12 cellular contexts compared by ENCODE assay signal in genomic region chr2:134706587-134707329, GRCh38. TPM values are rescaled to one million over a fixed set of nuclear protein-coding genes. Genes with fewer than 3 reads are reported as not detected.
A peak's percentile ranks its signal among the peaks of the same experiment; 100 is the strongest.
DNase-seq lines count a peak whose midpoint lies in the region; ATAC-seq, FAIRE-seq and TF ChIP-seq lines count a peak whose summit lies in the region.
"Had no signal": no experiment of that assay in that cellular context is flagged by ENCODE, and none has a peak within 500 bp of the region (broad histone marks: within the 10 kb centered on the region; RNA-seq: fewer than 3 reads in every experiment).

No MANE protein-coding gene starts in this region.

- peak overlapping the region in 1 of 10 experiments; percentile 9; a peak in 1 of 20 replicates for H3K4me3 ChIP-seq in BLaER1 treated with 17β-estradiol and CSF1 and Interleukin-3, amounts not matched to agents 10 nM and 100 nM
- H3K4me3 ChIP-seq in astrocyte (ENCODE audit: insufficient read depth, low read depth, low read length), result no peak overlapping the region
- H3K4me3 ChIP-seq: sigmoid colon had no signal

- peak overlapping the region; percentile 56 to 86 (median 80) for H3K4me2 ChIP-seq in BLaER1 treated with 17β-estradiol and CSF1 and Interleukin-3, amounts not matched to agents 10 nM and 100 nM
- H3K4me2 ChIP-seq in astrocyte (ENCODE audit: low read length), result peak overlapping the region; percentile 67

- H2AFZ ChIP-seq in astrocyte (ENCODE audit: low read depth, low read length), result peak overlapping the region; percentile 72

- no peak for FAIRE-seq in astrocyte (lab: Jason Lieb, UNC)
- FAIRE-seq: TTC549 had no signal

- no peak for TF ChIP-seq CTCF in astrocyte (IDR thresholded peaks at IDR 0.05; ENCODE audit: insufficient read depth, low read depth, low read length)
- no peak for TF ChIP-seq CTCF in CD14-positive monocyte (IDR thresholded peaks at IDR 0.05)

- peak; percentile 32 for ATAC-seq in memory B cell (ENCODE audit: low read depth)
- ATAC-seq in HG03469 (IDR thresholded peaks at IDR 0.05; ENCODE audit: unreplicated experiment), result no peak
- ATAC-seq in HG02973 (IDR thresholded peaks at IDR 0.05; ENCODE audit: unreplicated experiment), result no peak

- no peaks in the 10 kb centered on the region for H3K36me3 ChIP-seq in BLaER1 treated with 17β-estradiol and CSF1 and Interleukin-3, amounts not matched to agents 10 nM and 100 nM
- H3K36me3 ChIP-seq in astrocyte (ENCODE audit: insufficient read depth, low read length), result no peaks in the 10 kb centered on the region
- H3K36me3 ChIP-seq: sigmoid colon had no signal

- H3K9ac ChIP-seq in BLaER1 treated with 17β-estradiol and CSF1 and Interleukin-3, amounts not matched to agents 10 nM and 100 nM, result no peak overlapping the region; a peak in 1 of 22 replicates
- no peak overlapping the region for H3K9ac ChIP-seq in astrocyte (ENCODE audit: low read length)

- H3K36me3 Mint-ChIP-seq in astrocyte (ENCODE audit: low read depth, unreplicated experiment) (no peaks in the 10 kb centered on the region), memory B cell (peaks cover 9% of the 10 kb centered on the region), CD14-positive monocyte (no peaks in the 10 kb centered on the region)

- H3K4me1 Mint-ChIP-seq in astrocyte (ENCODE audit: low read depth, unreplicated experiment), result peaks cover 13% of the 10 kb centered on the region
- peaks cover 41% of the 10 kb centered on the region for H3K4me1 Mint-ChIP-seq in memory B cell
- H3K4me1 Mint-ChIP-seq in CD14-positive monocyte, result peaks cover 12% of the 10 kb centered on the region

- peaks cover 15 to 44% (median 23%) of the 10 kb centered on the region in 10 experiments for H3K4me1 ChIP-seq in BLaER1 treated with 17β-estradiol and CSF1 and Interleukin-3, amounts not matched to agents 10 nM and 100 nM
- peaks cover 12% of the 10 kb centered on the region for H3K4me1 ChIP-seq in astrocyte (ENCODE audit: insufficient read depth, low read length)
- H3K4me1 ChIP-seq: sigmoid colon had no signal

- H3K79me2 ChIP-seq in astrocyte (ENCODE audit: insufficient read depth, low read length), result no peaks in the 10 kb centered on the region

- H3K27ac Mint-ChIP-seq in astrocyte (ENCODE audit: unreplicated experiment) (peak overlapping the region; percentile 3), memory B cell (peak overlapping the region; percentile 12), CD14-positive monocyte (peak overlapping the region in 1 of 7 donors; percentile 46)

- H3K27me3 ChIP-seq in BLaER1 treated with 17β-estradiol and CSF1 and Interleukin-3, amounts not matched to agents 10 nM and 100 nM, result peaks cover 0 to 18% (median 2%) of the 10 kb centered on the region in 11 experiments; a peak in 12 of 22 replicates
- no peaks in the 10 kb centered on the region for H3K27me3 ChIP-seq in astrocyte (ENCODE audit: insufficient read depth, low read length)

- H3K27me3 Mint-ChIP-seq in astrocyte (ENCODE audit: low read depth, unreplicated experiment), result peaks cover 13% of the 10 kb centered on the region
- peaks cover 4% of the 10 kb centered on the region for H3K27me3 Mint-ChIP-seq in memory B cell
- H3K27me3 Mint-ChIP-seq in CD14-positive monocyte (ENCODE audit: low read depth in 3 of 3), result peaks cover 28 to 50% (median 29%) of the 10 kb centered on the region in 3 donors

- no peak overlapping the region for H3K27ac ChIP-seq in BLaER1 treated with 17β-estradiol and CSF1 and Interleukin-3, amounts not matched to agents 10 nM and 100 nM
- H3K27ac ChIP-seq in astrocyte (ENCODE audit: low read depth, low read length), result no peak overlapping the region
- H3K27ac ChIP-seq: sigmoid colon had no signal

- H3K9me3 Mint-ChIP-seq in astrocyte (ENCODE audit: unreplicated experiment) (peaks cover 3% of the 10 kb centered on the region), memory B cell (no peaks in the 10 kb centered on the region), CD14-positive monocyte (peaks cover 0 to 8% (median 2%) of the 10 kb centered on the region in 7 donors)

- no peaks in the 10 kb centered on the region for H4K20me1 ChIP-seq in BLaER1 treated with 17β-estradiol and CSF1 and Interleukin-3, amounts not matched to agents 10 nM and 100 nM
- H4K20me1 ChIP-seq in astrocyte (ENCODE audit: insufficient read depth, low read length), result no peaks in the 10 kb centered on the region

- H3K9me3 ChIP-seq in BLaER1 treated with 17β-estradiol and CSF1 and Interleukin-3, amounts not matched to agents 10 nM and 100 nM (replicated peaks in 1 of 11), result no peaks in the 10 kb centered on the region
- H3K9me3 ChIP-seq in astrocyte (ENCODE audit: insufficient read depth, low read depth, low read length), result no peaks in the 10 kb centered on the region
- H3K9me3 ChIP-seq: sigmoid colon had no signal

- intact Hi-C loops in CD14-positive monocyte (cut with micrococcal nuclease), result no loop called here

- DNase-seq in HK-2 (ENCODE audit: unreplicated experiment), result peak; percentile 14
- peak; percentile 10 for DNase-seq in astrocyte (ENCODE audit: low read depth)
- no peak for DNase-seq in memory B cell (ENCODE audit: low spot score in 2 of 2)
- DNase-seq in central memory CD4-positive, alpha-beta T cell, result no peak
- DNase-seq in CD14-positive monocyte (ENCODE audit: low spot score), result no peak
- DNase-seq: NCI-H226; sigmoid colon; stimulated activated naive CD4-positive, alpha-beta T cell treated with Interleukin-2 at 50 U/mL for 16 hours had no signal

- H3K4me3 Mint-ChIP-seq in astrocyte (ENCODE audit: unreplicated experiment) (no peak overlapping the region), memory B cell (peak overlapping the region; percentile 55), CD14-positive monocyte (peak overlapping the region in 1 of 2 donors; percentile 76)

RNA-seq across cellular contexts. Expression of gene TMEM163, which starts 12.0 kb away (rescaled TPM):
- 0.12 and 0.18 TPM in 2 replicates for total RNA-seq in astrocyte
- polyA plus RNA-seq in CD14-positive monocyte, result not detected

Comparison
In these comparisons a context has a peak if more than half of its experiments do, and no peak if none do; other contexts are left out.
1. DNase-seq: peak in HK-2 (single experiment) and astrocyte (single experiment); none in memory B cell (0 of 2), central memory CD4-positive, alpha-beta T cell (single experiment) and CD14-positive monocyte (single experiment).